Comparison of ENCODE assay signal across 29 cellular contexts in the genomic region with DNA sequence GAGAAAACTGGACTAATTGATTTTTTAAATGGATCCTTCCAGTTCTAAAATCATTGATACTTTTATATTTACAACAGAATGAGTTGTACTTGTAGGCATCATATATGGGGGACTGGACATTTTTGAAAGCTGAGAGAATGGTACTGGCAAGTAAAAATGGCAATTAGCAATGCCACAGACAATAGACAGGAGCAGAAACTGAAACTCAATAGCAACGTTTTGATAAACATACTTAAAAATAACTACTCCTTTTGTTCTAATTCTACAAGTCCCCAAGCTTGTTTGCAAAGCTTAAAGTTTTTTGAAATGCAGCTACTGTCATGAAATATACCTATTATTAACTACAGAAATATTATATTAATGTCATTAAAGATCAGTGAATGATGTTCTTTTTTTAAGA. TPM values are rescaled to one million over a fixed set of nuclear protein-coding genes. Genes with fewer than 3 reads are reported as not detected.
"Had no signal": no experiment of that assay in that cellular context is flagged by ENCODE, and none has a peak within 500 bp of the region (broad histone marks: within the 10 kb centered on the region; RNA-seq: fewer than 3 reads in every experiment).

No MANE protein-coding gene starts in this region.

- DNase-seq: hypothalamus; immature natural killer cell; kidney; left colon; left lung; lower lobe of right lung; mammary epithelial cell; mesenchymal stem cell; natural killer cell; nephron progenitor cell; occipital lobe; ovary; right lobe of liver; stimulated activated CD4-positive, alpha-beta T cell treated with anti-CD3 and anti-CD28 coated beads, Interleukin-12 subunit alpha, Interleukin-12 subunit beta, amount 100 ng/mL, for 4 hours; stimulated activated CD4-positive, alpha-beta T cell treated with anti-CD3 and anti-CD28 coated beads, Interleukin-15, amount 100 ng/mL, for 24 hours; stimulated activated CD4-positive, alpha-beta T cell treated with anti-CD3 and anti-CD28 coated beads, Interleukin-2, amount 100 ng/mL, for 24 hours; stimulated activated CD4-positive, alpha-beta T cell treated with anti-CD3 and anti-CD28 coated beads, Interleukin-4, amount 100 ng/mL, for 1 hour; stimulated activated naive B cell treated with anti-CD40 and anti-IgM and Interleukin-4, amounts not matched to agents 10 μg/mL and 1 μg/mL and 100 μg/mL, for 72 hours; stimulated activated naive CD8-positive, alpha-beta T cell treated with anti-CD3 and anti-CD28 coated beads, Interleukin-15, Interleukin-2, amounts not matched to agents 100 U/mL and 50 U/mL, for 24 hours; stomach; testis; thyroid gland; transverse colon; upper lobe of left lung had no signal

- H3K9me3 Mint-ChIP-seq: nephron progenitor cell, neural progenitor cell had no signal

- H3K4me3 Mint-ChIP-seq: immature natural killer cell; natural killer cell; nephron progenitor cell; neural progenitor cell; stimulated activated naive B cell treated with anti-CD40 and anti-IgM and Interleukin-4, amounts not matched to agents 10 μg/mL and 1 μg/mL and 100 μg/mL, for 72 hours had no signal

- H3K27me3 Mint-ChIP-seq: progenitor cell of endocrine pancreas; stimulated activated naive B cell treated with anti-CD40 and anti-IgM and Interleukin-4, amounts not matched to agents 10 μg/mL and 1 μg/mL and 100 μg/mL, for 72 hours had no signal

- H3K36me3 Mint-ChIP-seq: immature natural killer cell; natural killer cell; neural progenitor cell; stimulated activated naive B cell treated with anti-CD40 and anti-IgM and Interleukin-4, amounts not matched to agents 10 μg/mL and 1 μg/mL and 100 μg/mL, for 72 hours had no signal

- H3K4me2 ChIP-seq: neural progenitor cell had no signal

- H3K9ac ChIP-seq: neural progenitor cell had no signal

- H3K27me3 ChIP-seq: left lung, neural progenitor cell, neutrophil, ovary, right atrium auricular region, right lobe of liver, stomach, testis, thyroid gland, transverse colon, upper lobe of left lung, vagina had no signal

- ATAC-seq: left colon; left lung; lower lobe of right lung; natural killer cell; right lobe of liver; stimulated activated naive B cell treated with anti-CD40 and anti-IgM and Interleukin-4, amounts not matched to agents 10 μg/mL and 1 μg/mL and 100 μg/mL, for 72 hours; stimulated activated naive CD8-positive, alpha-beta T cell treated with anti-CD3 and anti-CD28 coated beads, Interleukin-15, Interleukin-2, amounts not matched to agents 100 U/mL and 50 U/mL, for 24 hours had no signal

- H3K27ac ChIP-seq: left lung, lower lobe of right lung, neural progenitor cell, neutrophil, ovary, right atrium auricular region, right lobe of liver, stomach, testis, thyroid gland, transverse colon, upper lobe of left lung, vagina had no signal

- H3K4me1 Mint-ChIP-seq: immature natural killer cell; natural killer cell; nephron progenitor cell; neural progenitor cell; stimulated activated naive B cell treated with anti-CD40 and anti-IgM and Interleukin-4, amounts not matched to agents 10 μg/mL and 1 μg/mL and 100 μg/mL, for 72 hours had no signal

- H3K27ac Mint-ChIP-seq: immature natural killer cell; natural killer cell; nephron progenitor cell; neural progenitor cell; progenitor cell of endocrine pancreas; stimulated activated naive B cell treated with anti-CD40 and anti-IgM and Interleukin-4, amounts not matched to agents 10 μg/mL and 1 μg/mL and 100 μg/mL, for 72 hours had no signal

- H2AFZ ChIP-seq: neural progenitor cell had no signal

- H3K36me3 ChIP-seq: left lung, lower lobe of right lung, neural progenitor cell, neutrophil, ovary, right atrium auricular region, right lobe of liver, stomach, thyroid gland, transverse colon, upper lobe of left lung, vagina had no signal

- H3K4me1 ChIP-seq: left lung, lower lobe of right lung, neural progenitor cell, right atrium auricular region, right lobe of liver, stomach, testis, thyroid gland, transverse colon, upper lobe of left lung, vagina had no signal

- H3K9me3 ChIP-seq: left lung, lower lobe of right lung, neutrophil, ovary, right atrium auricular region, right lobe of liver, stomach, testis, thyroid gland, transverse colon, upper lobe of left lung, vagina had no signal

- H3K4me3 ChIP-seq: left lung, lower lobe of right lung, neural progenitor cell, ovary, right atrium auricular region, right lobe of liver, stomach, testis, thyroid gland, transverse colon, upper lobe of left lung, vagina had no signal

RNA-seq across cellular contexts. Expression of gene FBXL7, which starts 52.8 kb away (rescaled TPM):
- total RNA-seq: natural killer cell had no signal
- polyA plus RNA-seq: immature natural killer cell had no signal
